In genomic region chr6:111711476-111711875, GRCh38 we compare ENCODE assay signal across 9 cellular contexts.
DNase-seq lines count a peak whose midpoint lies in the region; ATAC-seq and TF ChIP-seq lines count a peak whose summit lies in the region.
"Had no signal": no experiment of that assay in that cellular context is flagged by ENCODE, and none has a peak within 500 bp of the region (broad histone marks: within the 10 kb centered on the region; RNA-seq: fewer than 3 reads in every experiment).

No MANE protein-coding gene starts in this region.

- intact Hi-C loops in activated T-helper 2 cell treated with anti-CD3 and anti-CD28 coated beads, Interferon-gamma antibody, Interleukin-2, Interleukin-4, amounts not matched to agents 10 μg/mL and 5 μg/mL and 100 μg/mL, durations not matched to agents 14 hours and 24 hours and 36 hours (cut with micrococcal nuclease): loop anchor here (5.0 kb wide), 3 partner anchors 51 to 451 kb away; no protein-coding TSS in a partner anchor
- intact Hi-C loops in right lobe of liver (cut with DNase I) (loop anchor here in 1 of 2 donors (5.0 to 10.0 kb wide), 3 partner anchors 286 to 453 kb away; no protein-coding TSS in a partner anchor), uterus (cut with DNase I; ENCODE audit: low total_unique reads) (loop anchor here (2.0 to 10.0 kb wide), 3 partner anchors 163 to 336 kb away; partner anchors contain the start of gene FYN), tibial artery (cut with DNase I; ENCODE audit: low total_unique reads) (loop anchor here (2.0 kb wide), 1 partner anchor 331 kb away; no protein-coding TSS in a partner anchor)

- no peak overlapping the region for H3K4me3 Mint-ChIP-seq in activated naive CD4-positive, alpha-beta T cell treated with anti-CD3 and anti-CD28 coated beads, Interleukin-2, amount 10 ng/mL, durations not matched to agents 7 days and 5 days
- no peak overlapping the region for H3K4me3 Mint-ChIP-seq in activated T-helper 2 cell treated with anti-CD3 and anti-CD28 coated beads, Interferon-gamma antibody, Interleukin-2, Interleukin-4, amounts not matched to agents 10 μg/mL and 5 μg/mL and 100 μg/mL, durations not matched to agents 14 hours and 24 hours and 36 hours (ENCODE audit: low read depth)
- H3K4me3 Mint-ChIP-seq: naive B cell had no signal

- CTCF ChIA-PET in activated naive CD4-positive, alpha-beta T cell treated with anti-CD3 and anti-CD28 coated beads, Interleukin-2, amount 10 ng/mL, durations not matched to agents 7 days and 5 days (lab: Charles Lee): interaction anchor here (0.6 to 4.4 kb wide), 10 partner anchors 11 to 334 kb away, joined by 3 to 59 read pairs (median 10); partner anchors contain the start of gene FYN

- no peaks in the 10 kb centered on the region for H3K36me3 ChIP-seq in right lobe of liver
- no peaks in the 10 kb centered on the region for H3K36me3 ChIP-seq in uterus
- H3K36me3 ChIP-seq in tibial artery: no peaks in the 10 kb centered on the region

- H3K4me3 ChIP-seq in right lobe of liver (no peak overlapping the region), uterus (no peak overlapping the region), tibial artery (no peak overlapping the region)

- H3K9me3 ChIP-seq in right lobe of liver (no peaks in the 10 kb centered on the region), uterus (no peaks in the 10 kb centered on the region), tibial artery (no peaks in the 10 kb centered on the region)

- H3K27me3 ChIP-seq in right lobe of liver (no peaks in the 10 kb centered on the region), uterus (no peaks in the 10 kb centered on the region), tibial artery (no peaks in the 10 kb centered on the region)

- TF ChIP-seq CTCF in right lobe of liver (IDR thresholded peaks at IDR 0.05): no peak
- TF ChIP-seq CTCF in uterus (IDR thresholded peaks at IDR 0.05): no peak
- TF ChIP-seq CTCF in tibial artery (IDR thresholded peaks at IDR 0.05): no peak

- H3K27me3 Mint-ChIP-seq in activated naive CD4-positive, alpha-beta T cell treated with anti-CD3 and anti-CD28 coated beads, Interleukin-2, amount 10 ng/mL, durations not matched to agents 7 days and 5 days: no peaks in the 10 kb centered on the region
- H3K27me3 Mint-ChIP-seq in activated T-helper 2 cell treated with anti-CD3 and anti-CD28 coated beads, Interferon-gamma antibody, Interleukin-2, Interleukin-4, amounts not matched to agents 10 μg/mL and 5 μg/mL and 100 μg/mL, durations not matched to agents 14 hours and 24 hours and 36 hours (ENCODE audit: low read depth): no peaks in the 10 kb centered on the region
- H3K27me3 Mint-ChIP-seq: naive B cell had no signal

- H3K4me1 Mint-ChIP-seq in activated naive CD4-positive, alpha-beta T cell treated with anti-CD3 and anti-CD28 coated beads, Interleukin-2, amount 10 ng/mL, durations not matched to agents 7 days and 5 days: peaks cover 68% of the 10 kb centered on the region
- peaks cover 57% of the 10 kb centered on the region for H3K4me1 Mint-ChIP-seq in activated T-helper 2 cell treated with anti-CD3 and anti-CD28 coated beads, Interferon-gamma antibody, Interleukin-2, Interleukin-4, amounts not matched to agents 10 μg/mL and 5 μg/mL and 100 μg/mL, durations not matched to agents 14 hours and 24 hours and 36 hours (ENCODE audit: low read depth)

- peak overlapping the region; percentile 73 for H3K27ac Mint-ChIP-seq in activated naive CD4-positive, alpha-beta T cell treated with anti-CD3 and anti-CD28 coated beads, Interleukin-2, amount 10 ng/mL, durations not matched to agents 7 days and 5 days
- H3K27ac Mint-ChIP-seq in activated T-helper 2 cell treated with anti-CD3 and anti-CD28 coated beads, Interferon-gamma antibody, Interleukin-2, Interleukin-4, amounts not matched to agents 10 μg/mL and 5 μg/mL and 100 μg/mL, durations not matched to agents 14 hours and 24 hours and 36 hours: peak overlapping the region; percentile 58

- TF ChIP-seq POLR2A in right lobe of liver (IDR thresholded peaks at IDR 0.05) (no peak), uterus (IDR thresholded peaks at IDR 0.05) (no peak)

- DNase-seq in activated naive CD4-positive, alpha-beta T cell treated with anti-CD3 and anti-CD28 coated beads, Interleukin-2, amount 10 ng/mL, durations not matched to agents 7 days and 5 days: no peak
- DNase-seq in activated naive CD4-positive, alpha-beta T cell treated with anti-CD3 and anti-CD28 coated beads, Interleukin-2, amount 50 U/mL, for 16 hours: no peak
- no peak for DNase-seq in activated T-helper 2 cell treated with anti-CD3 and anti-CD28 coated beads, Interferon-gamma antibody, Interleukin-2, Interleukin-4, amounts not matched to agents 10 μg/mL and 5 μg/mL and 100 μg/mL, durations not matched to agents 14 hours and 24 hours and 36 hours (ENCODE audit: low spot score)
- DNase-seq in right lobe of liver (no peak), uterus (no peak), tibial artery (no peak), DMS79 treated with DMSO at 0.1 percent for 48 hours (lab: John Stamatoyannopoulos, UW) (no peak)
- DNase-seq: naive B cell had no signal

- WGBS in right lobe of liver (ENCODE audit: insufficient coverage, low coverage, low lambda C conversion rate, missing lambda C conversion rate): 57% methylated on average over 5 of the region's 7 CpGs

- ATAC-seq in right lobe of liver (peak in 3 of 4 donors; percentile 19 to 39 (median 20)), HG03342 (IDR thresholded peaks at IDR 0.05; ENCODE audit: unreplicated experiment) (no peak)

- peaks cover 67% of the 10 kb centered on the region for H3K36me3 Mint-ChIP-seq in activated naive CD4-positive, alpha-beta T cell treated with anti-CD3 and anti-CD28 coated beads, Interleukin-2, amount 10 ng/mL, durations not matched to agents 7 days and 5 days
- peaks cover 87% of the 10 kb centered on the region for H3K36me3 Mint-ChIP-seq in activated T-helper 2 cell treated with anti-CD3 and anti-CD28 coated beads, Interferon-gamma antibody, Interleukin-2, Interleukin-4, amounts not matched to agents 10 μg/mL and 5 μg/mL and 100 μg/mL, durations not matched to agents 14 hours and 24 hours and 36 hours (ENCODE audit: low read depth)

- H3K9me3 Mint-ChIP-seq in activated naive CD4-positive, alpha-beta T cell treated with anti-CD3 and anti-CD28 coated beads, Interleukin-2, amount 10 ng/mL, durations not matched to agents 7 days and 5 days: no peaks in the 10 kb centered on the region
- no peaks in the 10 kb centered on the region for H3K9me3 Mint-ChIP-seq in activated T-helper 2 cell treated with anti-CD3 and anti-CD28 coated beads, Interferon-gamma antibody, Interleukin-2, Interleukin-4, amounts not matched to agents 10 μg/mL and 5 μg/mL and 100 μg/mL, durations not matched to agents 14 hours and 24 hours and 36 hours
- H3K9me3 Mint-ChIP-seq: naive B cell had no signal

- H3K4me1 ChIP-seq in right lobe of liver (peaks cover 0 to 5% (median 0%) of the 10 kb centered on the region in 4 donors), uterus (no peaks in the 10 kb centered on the region), tibial artery (peaks cover 0 to 9% (median 2%) of the 10 kb centered on the region in 4 donors)

- no peak overlapping the region for H3K27ac ChIP-seq in right lobe of liver
- peak overlapping the region; percentile 62 to 76 for H3K27ac ChIP-seq in uterus
- H3K27ac ChIP-seq in tibial artery: no peak overlapping the region

Comparison
In these comparisons a context has a peak if more than half of its experiments do, and no peak if none do; other contexts are left out.
1. H3K27ac ChIP-seq: peak in uterus (2 of 2); none in right lobe of liver (0 of 3) and tibial artery (0 of 2).